In the genomic region with DNA sequence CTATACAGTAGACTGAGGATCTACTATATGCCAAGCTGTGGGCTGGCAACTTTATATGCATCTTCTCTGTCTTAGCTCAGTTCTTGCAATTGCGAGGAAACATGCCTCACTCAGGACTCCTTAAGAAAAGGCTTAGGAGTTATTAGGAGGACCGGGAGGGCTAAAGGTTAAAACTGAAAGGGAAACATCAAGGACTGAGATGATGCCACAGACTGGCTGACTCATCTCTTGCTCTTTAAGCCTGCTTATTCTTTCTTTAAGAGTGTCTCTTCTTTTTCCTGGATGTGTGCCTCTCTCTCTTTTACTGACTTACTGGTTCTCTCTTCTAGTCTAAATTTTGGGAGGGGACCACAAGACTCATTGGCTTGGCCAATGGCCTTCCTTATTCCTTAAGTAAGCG, we compare ENCODE assay signal across 9 cellular contexts. TPM values are rescaled to one million over a fixed set of nuclear protein-coding genes. Genes with fewer than 3 reads are reported as not detected.
DNase-seq lines count a peak whose midpoint lies in the region; ATAC-seq, FAIRE-seq and TF ChIP-seq lines count a peak whose summit lies in the region.
"Had no signal": no experiment of that assay in that cellular context is flagged by ENCODE, and none has a peak within 500 bp of the region (broad histone marks: within the 10 kb centered on the region; RNA-seq: fewer than 3 reads in every experiment).

No MANE protein-coding gene starts in this region.

- H4K20me1 ChIP-seq in GM12878 (ENCODE audit: control insufficient read depth, insufficient read depth), result no peaks in the 10 kb centered on the region

- H3K36me3 ChIP-seq in GM12878 (ENCODE audit: control insufficient read depth in 2 of 2, insufficient read depth in 2 of 2, low read length in 1 of 2) (no peaks in the 10 kb centered on the region), muscle layer of colon (ENCODE audit: insufficient read depth, low read length) (no peaks in the 10 kb centered on the region)

- TF ChIP-seq RAD21 in GM12878 (IDR thresholded peaks at IDR 0.05; ENCODE audit: insufficient read depth, low read depth, low read length), result no peak

- no peak for TF ChIP-seq CTCF in GM12878 (IDR thresholded peaks at IDR 0.05 in 2 of 3, conservative IDR thresholded peaks at IDR 0.05 in 1 of 3; ENCODE audit: control insufficient read depth in 2 of 3, extremely low read depth in 1 of 3, insufficient read depth in 1 of 3, low read depth in 3 of 3, low read length in 3 of 3)

- POLR2A ChIA-PET in GM12878 (lab: Charles Lee), result no interaction called here

- CTCF ChIA-PET in GM12878 (lab: Yijun Ruan, JAX), result interaction anchor here (0.8 to 6.3 kb wide), 3 partner anchors 35 to 94 kb away, joined by 3 to 35 read pairs (median 5); no protein-coding TSS in a partner anchor

- no peak for TF ChIP-seq POLR2A in GM12878 (IDR thresholded peaks at IDR 0.05; ENCODE audit: low read depth, low read length)

- RAD21 ChIA-PET in GM12878 (lab: Charles Lee; ENCODE audit: unreplicated experiment), result no interaction called here

- TF ChIP-seq EP300 in GM12878 (IDR thresholded peaks at IDR 0.05; ENCODE audit: borderline replicate concordance in 1 of 2, control insufficient read depth in 1 of 2, low read depth in 2 of 2, low read length in 2 of 2), result no peak

- SMC1A ChIA-PET in GM12878 (lab: Charles Lee; ENCODE audit: uncharacterized antibody, unreplicated experiment), result interaction anchor here (0.8 to 1.0 kb wide), 5 partner anchors 8 to 82 kb away, joined by 3 to 4 read pairs (median 3); no protein-coding TSS in a partner anchor

- in situ Hi-C loops in GM12878 (cut with MboI), result no loop called here

- H3K4me2 ChIP-seq in GM12878 (ENCODE audit: control insufficient read depth, insufficient read depth), result no peak overlapping the region

- no TSS peak for BruUV-seq in GM12878 (replicated peaks; lab: Mats Ljungman, UMichigan)

- H3K4me3 ChIP-seq in GM12878 (no peak overlapping the region), muscle layer of colon (ENCODE audit: low read depth in 1 of 2, low read length in 2 of 2) (no peak overlapping the region)

- ATAC-seq in GM12878, result peak; percentile 80
- no peak for ATAC-seq in HG03095 (IDR thresholded peaks at IDR 0.05; ENCODE audit: unreplicated experiment)
- ATAC-seq in GM21390 (IDR thresholded peaks at IDR 0.05; ENCODE audit: unreplicated experiment), result no peak
- no peak for ATAC-seq in GM19395 (IDR thresholded peaks at IDR 0.05; ENCODE audit: unreplicated experiment)

- peaks cover 8% of the 10 kb centered on the region for H3K4me1 ChIP-seq in GM12878 (ENCODE audit: control insufficient read depth, insufficient read depth, low read length)
- H3K4me1 ChIP-seq in muscle layer of colon (ENCODE audit: insufficient read depth, low read length), result peaks cover 44% of the 10 kb centered on the region

- H2AFZ ChIP-seq in GM12878 (ENCODE audit: control insufficient read depth, low read depth, low read length), result no peak overlapping the region

- intact Hi-C loops in GM12878 (cut with micrococcal nuclease; ENCODE audit: unreplicated experiment), result no loop called here

- H3K27me3 ChIP-seq in GM12878 (replicated peaks in 1 of 2; ENCODE audit: control insufficient read depth in 2 of 2, insufficient read depth in 2 of 2, low read length in 1 of 2) (no peaks in the 10 kb centered on the region), muscle layer of colon (ENCODE audit: control insufficient read depth in 1 of 2, insufficient read depth in 2 of 2, low read length in 2 of 2) (no peaks in the 10 kb centered on the region)

- WGBS in GM12878 (ENCODE audit: insufficient coverage, insufficient replicate concordance, low lambda C conversion rate, missing lambda C conversion rate), result 11% methylated on average over 3 of the region's 3 CpGs

- FAIRE-seq in GM12878 (lab: Jason Lieb, UNC), result no peak

- no peaks in the 10 kb centered on the region for H3K79me2 ChIP-seq in GM12878 (ENCODE audit: control insufficient read depth, insufficient read depth, low read length)

- H3K27ac ChIP-seq in GM12878 (ENCODE audit: control insufficient read depth, insufficient read depth), result no peak overlapping the region
- H3K27ac ChIP-seq in muscle layer of colon (ENCODE audit: low read depth, low read length), result peak overlapping the region; percentile 64

- DNase-seq in COLO829 (ENCODE audit: low spot score) (peak; percentile 60), LHCN-M2 (ENCODE audit: low read depth) (peak; percentile 75), GM12878 (ENCODE audit: low read depth, low spot score) (no peak), middle frontal gyrus (ENCODE audit: extremely low spot score, low spot score) (no peak)
- DNase-seq: KG1 had no signal

- H3K9ac ChIP-seq in GM12878 (ENCODE audit: control insufficient read depth, insufficient read depth, low read length), result no peak overlapping the region
- H3K9ac ChIP-seq in muscle layer of colon (ENCODE audit: low read length), result no peak overlapping the region

- no peaks in the 10 kb centered on the region for H3K9me3 ChIP-seq in GM12878 (replicated peaks; ENCODE audit: control insufficient read depth, insufficient read depth, low read length)
- no peaks in the 10 kb centered on the region for H3K9me3 ChIP-seq in muscle layer of colon (ENCODE audit: low read length)

RNA-seq across cellular contexts. Expression of a gene that starts 7.0 kb away (rescaled TPM):
- total RNA-seq in LHCN-M2 (2014; rRNA removed) (102 and 126 TPM in 2 replicates), GM12878 (2014; rRNA removed) (1.2 and 1.5 TPM in 2 replicates), GM12878 (2014; rRNA removed; fragmentation: Illumina TruSeq; extraction: Trizol) (1.2 TPM in 2 replicates), GM12878 (2021) (2.3 and 2.6 TPM in 2 replicates)
- 92.1 TPM for polyA plus RNA-seq in LHCN-M2 (2012)
- total RNA-seq in GM12878 (2013; cell fraction: nucleolus; rRNA removed), result 0.64 and 1.3 TPM in 2 replicates
- polyA plus RNA-seq in GM12878 (2011; ENCODE audit: low read depth), result 0.71 TPM
- polyA plus RNA-seq in GM12878 (2011; rRNA removed) (10.3 and 11.3 TPM in 2 replicates), GM12878 (2014; fragmentation: Illumina TruSeq; extraction: Trizol) (1.8 and 2.2 TPM in 2 replicates), GM12878 (2014; fragmentation: Nextera tagmentation; extraction: Ambion mirVana) (under 1 TPM; 0.52 to 0.66 TPM), GM12878 (2014; rRNA removed) (1.4 and 1.9 TPM in 2 replicates), GM12878 (2016; fragmentation: Nextera tagmentation; extraction: Ambion mirVana) (1 to 10 TPM; 1.4 TPM)
- 10.9 and 12.1 TPM in 2 replicates for polyA plus RNA-seq in GM12878 (2011; cell fraction: cytosol; rRNA removed)
- 3.9 and 4.6 TPM in 2 replicates for polyA plus RNA-seq in GM12878 (2011; cell fraction: nucleus; rRNA removed)
- polyA plus RNA-seq in GM12878 (2012), result 0.91 and 1.6 TPM in 2 replicates
- polyA minus RNA-seq in GM12878 (2011; rRNA and poly(A)+ RNA removed), result 17.6 and 21.9 TPM in 2 replicates
- polyA minus RNA-seq in GM12878 (2011; cell fraction: cytosol; rRNA and poly(A)+ RNA removed), result 8.7 and 9.0 TPM in 2 replicates
- polyA minus RNA-seq in GM12878 (2011; cell fraction: nucleus; rRNA and poly(A)+ RNA removed), result 1.5 and 2.4 TPM in 2 replicates

RNA-seq across cellular contexts. Expression of a gene that starts 7.7 kb away (rescaled TPM):
- 23.6 and 30.2 TPM in 2 replicates for total RNA-seq in LHCN-M2 (2014; rRNA removed)
- polyA plus RNA-seq in LHCN-M2 (2012), result 16.2 TPM
- total RNA-seq in GM12878 (2013; cell fraction: nucleolus; rRNA removed), result 26.4 and 29.7 TPM in 2 replicates
- total RNA-seq in GM12878 (2014; rRNA removed), result 8.9 and 14.5 TPM in 2 replicates
- 5.4 and 6.4 TPM in 2 replicates for total RNA-seq in GM12878 (2014; rRNA removed; fragmentation: Illumina TruSeq; extraction: Trizol)
- total RNA-seq in GM12878 (2021), result 9.4 and 9.5 TPM in 2 replicates
- polyA plus RNA-seq in GM12878 (2011; ENCODE audit: low read depth), result 7.3 TPM
- 17.8 and 22.6 TPM in 2 replicates for polyA plus RNA-seq in GM12878 (2011; rRNA removed)
- polyA plus RNA-seq in GM12878 (2011; cell fraction: cytosol; rRNA removed), result 42.2 and 53.1 TPM in 2 replicates
- 23.1 and 26.2 TPM in 2 replicates for polyA plus RNA-seq in GM12878 (2011; cell fraction: nucleus; rRNA removed)
- polyA plus RNA-seq in GM12878 (2012), result 9.0 and 9.2 TPM in 2 replicates
- polyA plus RNA-seq in GM12878 (2014; fragmentation: Illumina TruSeq; extraction: Trizol), result 5.8 and 6.2 TPM in 2 replicates
- polyA plus RNA-seq in GM12878 (2014; fragmentation: Nextera tagmentation; extraction: Ambion mirVana), result 1 to 10 TPM; 5.1 to 7.3 TPM
- 10.8 and 15.8 TPM in 2 replicates for polyA plus RNA-seq in GM12878 (2014; rRNA removed)
- polyA plus RNA-seq in GM12878 (2016; fragmentation: Nextera tagmentation; extraction: Ambion mirVana), result 1 to 10 TPM; 9.1 to 9.8 TPM
- 38.8 and 61.4 TPM in 2 replicates for polyA minus RNA-seq in GM12878 (2011; rRNA and poly(A)+ RNA removed)
- polyA minus RNA-seq in GM12878 (2011; cell fraction: cytosol; rRNA and poly(A)+ RNA removed), result 15.0 and 15.8 TPM in 2 replicates
- 30.7 and 44.2 TPM in 2 replicates for polyA minus RNA-seq in GM12878 (2011; cell fraction: nucleus; rRNA and poly(A)+ RNA removed)

RNA-seq across cellular contexts. Expression of a gene that starts 22.9 kb away (rescaled TPM):
- total RNA-seq in LHCN-M2 (2014; rRNA removed) (not detected in 2 replicates), GM12878 (2014; rRNA removed) (not detected in 2 replicates), GM12878 (2014; rRNA removed; fragmentation: Illumina TruSeq; extraction: Trizol) (not detected in 2 replicates), GM12878 (2021) (not detected in 2 replicates)
- 0.32 TPM for polyA plus RNA-seq in LHCN-M2 (2012)
- total RNA-seq in GM12878 (2013; cell fraction: nucleolus; rRNA removed), result not detected in 2 replicates
- polyA plus RNA-seq in GM12878 (2011; ENCODE audit: low read depth), result 0.16 TPM
- polyA plus RNA-seq in GM12878 (2011; rRNA removed) (not detected in 2 replicates), GM12878 (2014; fragmentation: Illumina TruSeq; extraction: Trizol) (not detected in 2 replicates), GM12878 (2014; fragmentation: Nextera tagmentation; extraction: Ambion mirVana) (not detected), GM12878 (2014; rRNA removed) (0.06 TPM in 1 of 2 replicates, not detected in the other), GM12878 (2016; fragmentation: Nextera tagmentation; extraction: Ambion mirVana) (under 1 TPM in 1 of 2 experiments, not detected in 1; 0.24 TPM)
- not detected in 2 replicates for polyA plus RNA-seq in GM12878 (2011; cell fraction: cytosol; rRNA removed)
- not detected in 2 replicates for polyA plus RNA-seq in GM12878 (2011; cell fraction: nucleus; rRNA removed)
- 0.14 and 0.22 TPM in 2 replicates for polyA plus RNA-seq in GM12878 (2012)
- not detected in 2 replicates for polyA minus RNA-seq in GM12878 (2011; rRNA and poly(A)+ RNA removed)
- not detected in 2 replicates for polyA minus RNA-seq in GM12878 (2011; cell fraction: cytosol; rRNA and poly(A)+ RNA removed)
- not detected in 2 replicates for polyA minus RNA-seq in GM12878 (2011; cell fraction: nucleus; rRNA and poly(A)+ RNA removed)

RNA-seq across cellular contexts. Expression of a gene that starts 47.1 kb away (rescaled TPM):
- total RNA-seq in LHCN-M2 (2014; rRNA removed) (0.23 TPM in 1 of 2 replicates, not detected in the other), GM12878 (2014; rRNA removed) (not detected in 2 replicates), GM12878 (2014; rRNA removed; fragmentation: Illumina TruSeq; extraction: Trizol) (not detected in 2 replicates), GM12878 (2021) (not detected in 2 replicates)
- polyA plus RNA-seq in LHCN-M2 (2012), result 0.05 TPM
- not detected in 2 replicates for total RNA-seq in GM12878 (2013; cell fraction: nucleolus; rRNA removed)
- not detected for polyA plus RNA-seq in GM12878 (2011; ENCODE audit: low read depth)
- polyA plus RNA-seq in GM12878 (2011; rRNA removed) (0.06 and 0.15 TPM in 2 replicates), GM12878 (2014; fragmentation: Illumina TruSeq; extraction: Trizol) (not detected in 2 replicates), GM12878 (2014; fragmentation: Nextera tagmentation; extraction: Ambion mirVana) (not detected), GM12878 (2014; rRNA removed) (0.10 TPM in 1 of 2 replicates, not detected in the other), GM12878 (2016; fragmentation: Nextera tagmentation; extraction: Ambion mirVana) (not detected)
- 0.34 and 0.52 TPM in 2 replicates for polyA plus RNA-seq in GM12878 (2011; cell fraction: cytosol; rRNA removed)
- polyA plus RNA-seq in GM12878 (2011; cell fraction: nucleus; rRNA removed), result 0.83 and 0.85 TPM in 2 replicates
- not detected in 2 replicates for polyA plus RNA-seq in GM12878 (2012)
- 0.21 and 0.44 TPM in 2 replicates for polyA minus RNA-seq in GM12878 (2011; rRNA and poly(A)+ RNA removed)
- polyA minus RNA-seq in GM12878 (2011; cell fraction: cytosol; rRNA and poly(A)+ RNA removed), result not detected in 2 replicates
- polyA minus RNA-seq in GM12878 (2011; cell fraction: nucleus; rRNA and poly(A)+ RNA removed), result 0.12 TPM in 1 of 2 replicates, not detected in the other

RNA-seq across cellular contexts. Expression of a gene that starts 48.6 kb away (rescaled TPM):
- total RNA-seq in LHCN-M2 (2014; rRNA removed), result not detected in 2 replicates
- polyA plus RNA-seq in LHCN-M2 (2012), result not detected
- not detected in 2 replicates for total RNA-seq in GM12878 (2013; cell fraction: nucleolus; rRNA removed)
- not detected in 2 replicates for total RNA-seq in GM12878 (2014; rRNA removed)
- not detected in 2 replicates for total RNA-seq in GM12878 (2014; rRNA removed; fragmentation: Illumina TruSeq; extraction: Trizol)
- 0.18 TPM in 1 of 2 replicates, not detected in the other for total RNA-seq in GM12878 (2021)
- polyA plus RNA-seq in GM12878 (2011; ENCODE audit: low read depth), result not detected
- polyA plus RNA-seq in GM12878 (2011; rRNA removed), result not detected in 2 replicates
- not detected in 2 replicates for polyA plus RNA-seq in GM12878 (2011; cell fraction: cytosol; rRNA removed)
- polyA plus RNA-seq in GM12878 (2011; cell fraction: nucleus; rRNA removed), result not detected in 2 replicates
- not detected in 2 replicates for polyA plus RNA-seq in GM12878 (2012)
- polyA plus RNA-seq in GM12878 (2014; fragmentation: Illumina TruSeq; extraction: Trizol), result not detected in 2 replicates
- not detected for polyA plus RNA-seq in GM12878 (2014; fragmentation: Nextera tagmentation; extraction: Ambion mirVana)
- polyA plus RNA-seq in GM12878 (2014; rRNA removed), result not detected in 2 replicates
- not detected for polyA plus RNA-seq in GM12878 (2016; fragmentation: Nextera tagmentation; extraction: Ambion mirVana)
- polyA minus RNA-seq in GM12878 (2011; rRNA and poly(A)+ RNA removed), result not detected in 2 replicates
- polyA minus RNA-seq in GM12878 (2011; cell fraction: cytosol; rRNA and poly(A)+ RNA removed), result not detected in 2 replicates
- polyA minus RNA-seq in GM12878 (2011; cell fraction: nucleus; rRNA and poly(A)+ RNA removed), result not detected in 2 replicates

Comparison
In these comparisons a context has a peak if more than half of its experiments do, and no peak if none do; other contexts are left out.
1. DNase-seq: peak in COLO829 (single experiment) and LHCN-M2 (single experiment); none in GM12878 (single experiment) and middle frontal gyrus (single experiment).
2. RNA of a gene that starts 7.0 kb away (total RNA-seq): 102 to 126 TPM in LHCN-M2; 0.64 to 2.6 TPM in GM12878; every median in the first group is over 10 times any median in the second.